31 cellular contexts compared by ENCODE assay signal in genomic region chr22:46320166-46320710, GRCh38. TPM values are rescaled to one million over a fixed set of nuclear protein-coding genes. Genes with fewer than 3 reads are reported as not detected.
"Had no signal": no experiment of that assay in that cellular context is flagged by ENCODE, and none has a peak within 500 bp of the region (broad histone marks: within the 10 kb centered on the region; RNA-seq: fewer than 3 reads in every experiment).

No MANE protein-coding gene starts in this region.

- H3K9me3 ChIP-seq: ascending aorta, Peyer's patch, SJCRH30 had no signal

- DNase-seq: activated CD4-positive, alpha-beta T cell treated with anti-CD3 and anti-CD28 coated beads, Interleukin-2, amount 10 ng/mL, durations not matched to agents 7 days and 5 days; activated CD4-positive, alpha-beta T cell treated with anti-CD3 and anti-CD28 coated beads, Interleukin-2, amount 50 U/mL, for 48 hours; activated CD8-positive, alpha-beta T cell treated with anti-CD3 and anti-CD28 coated beads, Interleukin-2, amount 10 ng/mL, durations not matched to agents 7 days and 5 days; activated gamma-delta T cell; activated naive CD4-positive, alpha-beta T cell treated with Interleukin-2 at 50 U/mL for 16 hours; activated naive CD8-positive, alpha-beta T cell treated with anti-CD3 and anti-CD28 coated beads, Interleukin-2, amount 10 ng/mL, durations not matched to agents 7 days and 5 days; activated T-cell treated with anti-CD3 and anti-CD28 coated beads, Interleukin-2, amount 50 U/mL, for 24 hours; amygdala; Karpas-422; KBM-7; NCI-H1048; NCI-H1105 treated with DMSO at 0.1 percent for 48 hours; NCI-H1436; NCI-H1694; NCI-H1930; NCI-H2081 treated with DMSO at 0.1 percent for 48 hours; NCI-H226; NCI-H446 treated with DMSO at 0.1 percent for 48 hours; NCI-H524; NCI-H69; PC-3; RPMI8226; SHP77; SJCRH30 had no signal

- ATAC-seq: activated CD8-positive, alpha-beta T cell treated with anti-CD3 and anti-CD28 coated beads, Interleukin-2, amount 10 ng/mL, durations not matched to agents 7 days and 5 days; PC-3 had no signal

- H3K4me1 ChIP-seq: ascending aorta, Peyer's patch, SJCRH30 had no signal

- H3K36me3 ChIP-seq: ascending aorta, cardiac muscle cell, Peyer's patch had no signal

- H3K27me3 ChIP-seq: ascending aorta, cardiac muscle cell, Peyer's patch, SJCRH30 had no signal

- H3K27ac ChIP-seq: ascending aorta, cardiac muscle cell, Peyer's patch, SJCRH30, SK-N-MC had no signal

- H3K4me3 ChIP-seq: ascending aorta, cardiac muscle cell, Peyer's patch, SJCRH30, SK-N-MC had no signal

RNA-seq across cellular contexts. Expression of gene GTSE1, which starts 23.6 kb away (rescaled TPM):
- total RNA-seq: ascending aorta had no signal

RNA-seq across cellular contexts. Expression of gene PKDREJ, which starts 57.1 kb away (rescaled TPM):
- total RNA-seq: activated CD4-positive, alpha-beta T cell treated with anti-CD3 and anti-CD28 coated beads, Interleukin-2, amount 10 ng/mL, durations not matched to agents 7 days and 5 days; activated CD8-positive, alpha-beta T cell treated with anti-CD3 and anti-CD28 coated beads, Interleukin-2, amount 10 ng/mL, durations not matched to agents 7 days and 5 days; activated naive CD8-positive, alpha-beta T cell treated with anti-CD3 and anti-CD28 coated beads, Interleukin-2, amount 10 ng/mL, durations not matched to agents 7 days and 5 days; activated T-helper 2 cell treated with anti-CD3 and anti-CD28 coated beads, Interferon-gamma antibody, Interleukin-2, Interleukin-4, amounts not matched to agents 10 μg/mL and 5 μg/mL and 100 μg/mL, durations not matched to agents 14 hours and 24 hours and 36 hours; ascending aorta; MCF 10A; PC-3; T-helper 1 cell treated with Interleukin-12 subunit alpha and Interleukin-12 subunit beta and Interleukin-4 antibody, amounts not matched to agents 30 ng/mL and 1 ng/mL, for 36 hours had no signal
